In the genomic region with DNA sequence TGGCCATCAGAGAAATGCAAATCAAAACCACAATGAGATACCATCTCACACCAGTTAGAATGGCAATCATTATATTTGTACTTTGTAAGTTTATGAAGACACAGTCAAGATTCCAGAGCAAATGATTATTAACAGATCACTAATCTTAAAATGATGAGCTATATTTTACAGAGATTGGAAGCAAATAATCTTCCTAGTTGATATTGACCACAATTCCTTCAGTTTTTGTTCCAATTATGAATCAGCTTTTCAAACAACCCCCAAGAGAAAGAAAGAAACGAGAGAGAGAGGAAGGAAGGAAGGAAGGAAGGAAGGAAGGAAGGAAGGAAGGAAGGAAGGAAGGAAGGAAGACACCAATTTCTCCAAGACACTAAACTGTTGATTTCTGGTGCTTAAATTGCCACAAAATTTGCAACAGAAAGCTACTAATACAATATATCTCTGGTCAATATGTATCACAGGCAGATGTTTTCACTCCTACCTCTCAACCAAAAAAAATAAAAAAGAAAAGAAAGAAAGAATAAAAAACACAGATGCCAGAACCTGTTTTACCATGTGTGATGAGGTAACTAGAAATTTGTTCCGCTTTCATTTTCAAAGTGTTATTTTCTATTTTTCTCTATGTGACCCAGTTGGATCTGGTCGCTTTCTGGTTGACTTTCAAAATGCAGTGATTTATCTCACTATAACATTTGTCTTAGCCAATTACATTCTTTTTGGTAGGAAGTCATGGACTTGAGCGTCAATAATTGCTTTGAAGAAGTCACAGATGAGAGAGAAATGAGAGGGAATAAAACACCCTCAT, we compare ENCODE assay signal across 27 cellular contexts.
"Had no signal": no experiment of that assay in that cellular context is flagged by ENCODE, and none has a peak within 500 bp of the region (broad histone marks: within the 10 kb centered on the region; RNA-seq: fewer than 3 reads in every experiment).

No MANE protein-coding gene starts in this region.

- H3K27ac ChIP-seq: ascending aorta, cardiac muscle cell, colonic mucosa, VCaP had no signal

- H3K4me1 ChIP-seq: ascending aorta, colonic mucosa had no signal

- DNase-seq: activated B cell treated with CpG ODN at 0.5 μM for 24 hours; activated CD4-positive, alpha-beta memory T cell treated with anti-CD3 and anti-CD28 coated beads for 36 hours; activated CD4-positive, alpha-beta T cell treated with anti-CD3 and anti-CD28 coated beads for 4 hours; activated CD4-positive, alpha-beta T cell treated with anti-CD3 and anti-CD28 coated beads, Interleukin-2, amount 10 ng/mL, durations not matched to agents 24 days and 14 days; activated CD4-positive, alpha-beta T cell treated with anti-CD3 and anti-CD28 coated beads, Interleukin-2, amount 50 U/mL, for 1 hour; activated CD4-positive, alpha-beta T cell treated with anti-CD3 and anti-CD28 coated beads, Interleukin-2, amount 50 U/mL, for 4 hours; activated CD4-positive, CD25-positive, alpha-beta regulatory T cell treated with anti-CD3 and anti-CD28 coated beads, Interleukin-2, amount 50 U/mL, for 72 hours; activated CD8-positive, alpha-beta memory T cell treated with anti-CD3 and anti-CD28 coated beads for 24 hours; activated CD8-positive, alpha-beta memory T cell treated with anti-CD3 and anti-CD28 coated beads, Interleukin-2, amount 10 ng/mL, durations not matched to agents 7 days and 5 days; activated CD8-positive, alpha-beta memory T cell treated with anti-CD3 and anti-CD28 coated beads, Interleukin-2, amount 50 U/mL, for 48 hours; activated CD8-positive, alpha-beta T cell treated with anti-CD3 and anti-CD28 coated beads for 36 hours; activated effector memory CD4-positive, alpha-beta T cell treated with Interleukin-2 at 50 U/mL for 16 hours; activated gamma-delta T cell; activated naive CD4-positive, alpha-beta T cell treated with anti-CD3 and anti-CD28 coated beads, Interleukin-2, amount 10 ng/mL, durations not matched to agents 7 days and 5 days; activated naive CD4-positive, alpha-beta T cell treated with Interleukin-2 at 50 U/mL for 16 hours; activated T-cell treated with anti-CD3 and anti-CD28 coated beads, Interleukin-2, amount 50 U/mL, for 24 hours; activated T-cell treated with anti-CD3 and anti-CD28 coated beads, Interleukin-2, amount 50 U/mL, for 48 hours; amygdala; anterior cingulate cortex; caudate nucleus; cerebellar nuclear complex; colonic mucosa; T-helper 2 cell; T-helper 9 cell had no signal

- H3K9me3 ChIP-seq: ascending aorta, colonic mucosa had no signal

- H3K36me3 ChIP-seq: ascending aorta, cardiac muscle cell, colonic mucosa had no signal

- H3K4me3 ChIP-seq: ascending aorta, cardiac muscle cell, colonic mucosa had no signal

- H3K27me3 ChIP-seq: ascending aorta, cardiac muscle cell, colonic mucosa had no signal

- ATAC-seq: activated CD8-positive, alpha-beta memory T cell treated with anti-CD3 and anti-CD28 coated beads, Interleukin-2, amount 10 ng/mL, durations not matched to agents 7 days and 5 days; activated CD8-positive, alpha-beta T cell treated with anti-CD3 and anti-CD28 coated beads for 36 hours had no signal
